15 cellular contexts compared by ENCODE assay signal in genomic region chr15:52464040-52464439, GRCh38.
DNase-seq lines count a peak whose midpoint lies in the region; ATAC-seq and TF ChIP-seq lines count a peak whose summit lies in the region.
"Had no signal": no experiment of that assay in that cellular context is flagged by ENCODE, and none has a peak within 500 bp of the region (broad histone marks: within the 10 kb centered on the region; RNA-seq: fewer than 3 reads in every experiment).

No MANE protein-coding gene starts in this region.

- no peak for TF ChIP-seq CTCF in activated B cell treated with CpG ODN at 0.5 μM for 24 hours (IDR thresholded peaks at IDR 0.05)

- H3K27ac Mint-ChIP-seq in CD8-positive, alpha-beta memory T cell: peak overlapping the region; percentile 81 to 99 (median 96)
- peak overlapping the region; percentile 91 for H3K27ac Mint-ChIP-seq in activated B cell treated with CpG ODN at 0.5 μM for 24 hours
- H3K27ac Mint-ChIP-seq: GM23338 had no signal

- H3K4me1 Mint-ChIP-seq in CD8-positive, alpha-beta memory T cell: peaks cover 41 to 51% (median 44%) of the 10 kb centered on the region in 3 donors
- peaks cover 49% of the 10 kb centered on the region for H3K4me1 Mint-ChIP-seq in activated B cell treated with CpG ODN at 0.5 μM for 24 hours

- peaks cover 4 to 12% (median 10%) of the 10 kb centered on the region in 5 donors for H3K9me3 Mint-ChIP-seq in CD8-positive, alpha-beta memory T cell
- H3K9me3 Mint-ChIP-seq in activated B cell treated with CpG ODN at 0.5 μM for 24 hours: no peaks in the 10 kb centered on the region

- ATAC-seq in GM21717 (IDR thresholded peaks at IDR 0.05; ENCODE audit: unreplicated experiment): peak; percentile 4
- ATAC-seq in activated B cell treated with CpG ODN at 0.5 μM for 24 hours (ENCODE audit: low read depth): no peak
- ATAC-seq in GM18519 (IDR thresholded peaks at IDR 0.05; ENCODE audit: low FRiP score, unreplicated experiment): no peak
- no peak for ATAC-seq in right cardiac atrium
- ATAC-seq: GM23338 had no signal

- H3K4me3 ChIP-seq in CD8-positive, alpha-beta memory T cell (ENCODE audit: low read length): no peak overlapping the region
- H3K4me3 ChIP-seq in mucosa of rectum (ENCODE audit: low read length in 2 of 2): no peak overlapping the region
- H3K4me3 ChIP-seq in right cardiac atrium (ENCODE audit: low read length): no peak overlapping the region
- H3K4me3 ChIP-seq: dorsolateral prefrontal cortex, GM23338 had no signal

- peak overlapping the region; percentile 32 to 89 (median 82) for H3K4me3 Mint-ChIP-seq in CD8-positive, alpha-beta memory T cell
- peak overlapping the region; percentile 47 for H3K4me3 Mint-ChIP-seq in activated B cell treated with CpG ODN at 0.5 μM for 24 hours
- H3K4me3 Mint-ChIP-seq: GM23338 had no signal

- H3K36me3 ChIP-seq in CD8-positive, alpha-beta memory T cell (ENCODE audit: insufficient read depth, low read length): no peaks in the 10 kb centered on the region
- no peaks in the 10 kb centered on the region for H3K36me3 ChIP-seq in mucosa of rectum (ENCODE audit: control insufficient read depth in 2 of 2, insufficient read depth in 2 of 2, low read length in 2 of 2)
- H3K36me3 ChIP-seq: BE2C had no signal

- H3K27me3 Mint-ChIP-seq in CD8-positive, alpha-beta memory T cell: no peaks in the 10 kb centered on the region
- H3K27me3 Mint-ChIP-seq in activated B cell treated with CpG ODN at 0.5 μM for 24 hours: no peaks in the 10 kb centered on the region

- H3K27me3 ChIP-seq in CD8-positive, alpha-beta memory T cell (ENCODE audit: insufficient read depth, low read length, poor library complexity, severe bottlenecking): no peaks in the 10 kb centered on the region
- no peaks in the 10 kb centered on the region for H3K27me3 ChIP-seq in mucosa of rectum (ENCODE audit: control insufficient read depth in 2 of 2, insufficient read depth in 2 of 2, low read length in 2 of 2)
- H3K27me3 ChIP-seq in right cardiac atrium (ENCODE audit: control insufficient read depth, insufficient read depth): no peaks in the 10 kb centered on the region
- H3K27me3 ChIP-seq: BE2C, dorsolateral prefrontal cortex had no signal

- WGBS in right cardiac atrium: 96% methylated on average over 3 of the region's 3 CpGs

- peaks cover 2 to 15% (median 10%) of the 10 kb centered on the region in 3 donors for H3K36me3 Mint-ChIP-seq in CD8-positive, alpha-beta memory T cell
- peaks cover 11% of the 10 kb centered on the region for H3K36me3 Mint-ChIP-seq in activated B cell treated with CpG ODN at 0.5 μM for 24 hours (ENCODE audit: low read depth)

- no peak for DNase-seq in CD8-positive, alpha-beta memory T cell
- DNase-seq in activated B cell treated with CpG ODN at 0.5 μM for 24 hours (no peak), NCI-H226 (no peak), HuH-7.5 (ENCODE audit: low spot score) (no peak), right cardiac atrium (no peak)
- DNase-seq: activated CD4-positive, alpha-beta T cell treated with anti-CD3 and anti-CD28 coated beads for 4 hours; amniotic stem cell; BE2C; dorsolateral prefrontal cortex; NCI-H187 treated with DMSO at 0.1 percent for 48 hours; occipital lobe had no signal

- intact Hi-C loops in activated B cell treated with CpG ODN at 0.5 μM for 24 hours (cut with micrococcal nuclease) (no loop called here), right cardiac atrium (cut with DNase I) (no loop called here)

- H3K9ac ChIP-seq in mucosa of rectum (ENCODE audit: low read depth in 1 of 2, low read length in 2 of 2): peak overlapping the region in 1 of 2 donors; percentile 41

- H3K4me1 ChIP-seq in CD8-positive, alpha-beta memory T cell (ENCODE audit: insufficient read depth, low read length): peaks cover 30% of the 10 kb centered on the region
- peaks cover 3 to 7% of the 10 kb centered on the region in 2 donors for H3K4me1 ChIP-seq in mucosa of rectum (ENCODE audit: control insufficient read depth in 2 of 2, insufficient read depth in 2 of 2, low read length in 2 of 2)
- peaks cover 10% of the 10 kb centered on the region for H3K4me1 ChIP-seq in right cardiac atrium (ENCODE audit: control insufficient read depth, insufficient read depth, low read length)
- H3K4me1 ChIP-seq: BE2C had no signal

- no peaks in the 10 kb centered on the region for H3K9me3 ChIP-seq in CD8-positive, alpha-beta memory T cell (ENCODE audit: low read length)
- H3K9me3 ChIP-seq in mucosa of rectum (ENCODE audit: control insufficient read depth in 2 of 2, low read length in 2 of 2) (no peaks in the 10 kb centered on the region), right cardiac atrium (ENCODE audit: control insufficient read depth, low read length) (no peaks in the 10 kb centered on the region)
- H3K9me3 ChIP-seq: BE2C had no signal

- CTCF ChIA-PET in CD8-positive, alpha-beta memory T cell (lab: Charles Lee): interaction anchor here (1.0 to 1.5 kb wide), 5 partner anchors 14 to 135 kb away, joined by 3 to 7 read pairs (median 4); no protein-coding TSS in a partner anchor
- CTCF ChIA-PET in activated B cell treated with CpG ODN at 0.5 μM for 24 hours (lab: Charles Lee): interaction anchor here (1.0 to 1.5 kb wide), 5 partner anchors 60 to 208 kb away, joined by 3 to 9 read pairs (median 4); no protein-coding TSS in a partner anchor

- peak overlapping the region; percentile 12 for H3K27ac ChIP-seq in CD8-positive, alpha-beta memory T cell (ENCODE audit: low read depth, low read length)
- peak overlapping the region; percentile 11 to 58 for H3K27ac ChIP-seq in mucosa of rectum (ENCODE audit: low read depth in 2 of 2, low read length in 2 of 2)
- no peak overlapping the region for H3K27ac ChIP-seq in right cardiac atrium (ENCODE audit: low read length)

- POLR2A ChIA-PET in CD8-positive, alpha-beta memory T cell (lab: Charles Lee): no interaction called here
- POLR2A ChIA-PET in activated B cell treated with CpG ODN at 0.5 μM for 24 hours (lab: Charles Lee): interaction anchor here (0.6 to 1.3 kb wide), 4 partner anchors 18 to 287 kb away, joined by 3 to 6 read pairs (median 6); partner anchors contain the start of gene MYO5A
